In genomic region chr2:219575566-219576504, GRCh38 we compare ENCODE assay signal across 1 cellular context.
A peak's percentile ranks its signal among the peaks of the same experiment; 100 is the strongest.
TF ChIP-seq lines count a peak whose summit lies in the region.

No MANE protein-coding gene starts in this region.

TF ChIP-seq in HepG2, 621 proteins besides CTCF, POLR2A, EP300 and RAD21 (continued from another document):
- TF ChIP-seq YEATS2 (CRISPR knock-in tag; IDR thresholded peaks at IDR 0.05; ENCODE audit: borderline replicate concordance) = peak; percentile 42; the same call in 1 of the 2 replicates
- TF ChIP-seq ZNF619 (CRISPR knock-in tag; IDR thresholded peaks at IDR 0.05) = no peak
- no peak for TF ChIP-seq GATAD1 (CRISPR knock-in tag; IDR thresholded peaks at IDR 0.05)
- TF ChIP-seq ZNF205 (CRISPR knock-in tag; IDR thresholded peaks at IDR 0.05) = peak; percentile 9; the same call in 1 of the 2 replicates
- no peak for TF ChIP-seq SNAPC4 (CRISPR knock-in tag; IDR thresholded peaks at IDR 0.05)
- TF ChIP-seq ASH2L (IDR thresholded peaks at IDR 0.05; ENCODE audit: insufficient read length, low read depth, low read length) = no peak
- no peak for TF ChIP-seq BRD4 (CRISPR knock-in tag; IDR thresholded peaks at IDR 0.05)
- TF ChIP-seq PATZ1 (CRISPR knock-in tag; IDR thresholded peaks at IDR 0.05) = 0 out of 2 replicates have a peak, but pooled peaks have one; percentile 9
- TF ChIP-seq ZNF782 (CRISPR knock-in tag; IDR thresholded peaks at IDR 0.05; ENCODE audit: borderline replicate concordance) = no peak
